In genomic region chr4:79872738-79873137, GRCh38 we compare ENCODE assay signal across 22 cellular contexts.
"Had no signal": no experiment of that assay in that cellular context is flagged by ENCODE, and none has a peak within 500 bp of the region (broad histone marks: within the 10 kb centered on the region; RNA-seq: fewer than 3 reads in every experiment).

No MANE protein-coding gene starts in this region.

- H3K4me1 ChIP-seq: heart right ventricle, pancreas, psoas muscle, upper lobe of right lung had no signal

- H3K4me3 ChIP-seq: heart right ventricle, pancreas, psoas muscle, upper lobe of right lung had no signal

- H3K9me3 ChIP-seq: heart right ventricle, pancreas, psoas muscle, upper lobe of right lung had no signal

- ATAC-seq: activated T-cell treated with anti-CD3 and anti-CD28 coated beads, Interleukin-2, amount 50 U/mL, for 72 hours; heart right ventricle; left cardiac atrium; pancreas; psoas muscle; right cardiac atrium; upper lobe of right lung; WTC11 had no signal

- H3K27me3 ChIP-seq: heart right ventricle, pancreas, upper lobe of right lung had no signal

- H3K36me3 ChIP-seq: heart right ventricle, pancreas, upper lobe of right lung had no signal

- DNase-seq: activated CD4-positive, alpha-beta T cell treated with anti-CD3 and anti-CD28 coated beads, Interleukin-2, amount 50 U/mL, for 4 hours; activated effector memory CD4-positive, alpha-beta T cell treated with Interleukin-2 at 50 U/mL for 16 hours; activated naive CD4-positive, alpha-beta T cell treated with anti-CD3 and anti-CD28 coated beads for 36 hours; activated T-cell treated with anti-CD3 and anti-CD28 coated beads, Interleukin-2, amount 50 U/mL, for 72 hours; amygdala; cortex of kidney; endodermal cell; foreskin fibroblast; heart right ventricle; islet precursor cell; left cardiac atrium; mesenchymal stem cell; nephron progenitor cell; pancreas; psoas muscle; right cardiac atrium; stimulated activated CD4-positive, alpha-beta T cell treated with anti-CD3 and anti-CD28 coated beads, Interleukin-4, amount 100 ng/mL, for 24 hours; stimulated activated naive CD4-positive, alpha-beta T cell treated with Interleukin-2 at 50 U/mL for 16 hours; T-helper 9 cell; upper lobe of right lung had no signal

- H3K27ac ChIP-seq: epithelial cell of prostate, heart right ventricle, pancreas, psoas muscle, upper lobe of right lung had no signal
